In genomic region chr14:23469906-23470403, GRCh38 we compare ENCODE assay signal across 9 cellular contexts. TPM values are rescaled to one million over a fixed set of nuclear protein-coding genes. Genes with fewer than 3 reads are reported as not detected.
A peak's percentile ranks its signal among the peaks of the same experiment; 100 is the strongest.
DNase-seq lines count a peak whose midpoint lies in the region; FAIRE-seq and TF ChIP-seq lines count a peak whose summit lies in the region.
"Had no signal": no experiment of that assay in that cellular context is flagged by ENCODE, and none has a peak within 500 bp of the region (broad histone marks: within the 10 kb centered on the region; RNA-seq: fewer than 3 reads in every experiment).

No MANE protein-coding gene starts in this region.

- H3K9me3 ChIP-seq in AG04450 (ENCODE audit: control insufficient read depth, insufficient read depth, low read length) (no peaks in the 10 kb centered on the region), liver (ENCODE audit: control insufficient read depth in 4 of 4, low read length in 3 of 4) (no peaks in the 10 kb centered on the region)

- no peak overlapping the region for H3K4me3 Mint-ChIP-seq in osteocyte (ENCODE audit: unreplicated experiment)

- TF ChIP-seq CTCF in AG04450 (IDR thresholded peaks at IDR 0.05; ENCODE audit: low read depth, low read length): no peak
- TF ChIP-seq CTCF in liver (IDR thresholded peaks at IDR 0.05; ENCODE audit: low read depth, low read length, missing input control): no peak
- TF ChIP-seq CTCF in osteocyte (IDR thresholded peaks at IDR 0.05): no peak
- no peak for TF ChIP-seq CTCF in D721Med (IDR thresholded peaks at IDR 0.05; ENCODE audit: insufficient read depth, missing control alignments)

- peak overlapping the region; percentile 81 for H3K27ac ChIP-seq in AG04450 (ENCODE audit: low read depth, low read length)
- peak overlapping the region; percentile 79 to 85 for H3K27ac ChIP-seq in liver (ENCODE audit: low read depth in 1 of 2, low read length in 2 of 2)

- H3K9ac ChIP-seq in liver (ENCODE audit: low read depth in 1 of 2, low read length in 2 of 2): peak overlapping the region; percentile 99

- H3K36me3 ChIP-seq in H7 (replicated peaks; ENCODE audit: control insufficient read depth, insufficient read depth, low read length): peaks cover 13% of the 10 kb centered on the region
- H3K36me3 ChIP-seq in liver (ENCODE audit: control insufficient read depth in 4 of 4, insufficient read depth in 3 of 4, low read depth in 1 of 4, low read length in 3 of 4): peaks cover 2 to 35% (median 11%) of the 10 kb centered on the region in 4 donors

- no peaks in the 10 kb centered on the region for H3K9me3 Mint-ChIP-seq in osteocyte (ENCODE audit: unreplicated experiment)

- CTCF ChIA-PET in AG04450 (lab: Charles Lee): interaction anchor here (1.2 to 2.0 kb wide), 4 partner anchors 9 to 93 kb away, joined by 5 to 10 read pairs (median 7); no protein-coding TSS in a partner anchor

- POLR2A ChIA-PET in AG04450 (lab: Yijun Ruan, JAX): no interaction called here

- no peak for TF ChIP-seq RAD21 in liver (IDR thresholded peaks at IDR 0.05)

- no peak overlapping the region for H3K27ac Mint-ChIP-seq in osteocyte (ENCODE audit: unreplicated experiment)

- FAIRE-seq in D721Med (lab: Jason Lieb, UNC): no peak

- no peak for DNase-seq in AG04450 (ENCODE audit: low read depth, low spot score)
- DNase-seq in H7: no peak
- peak; percentile 7 for DNase-seq in activated naive CD8-positive, alpha-beta T cell treated with anti-CD3 and anti-CD28 coated beads, Interleukin-2, amount 50 U/mL, for 16 hours (ENCODE audit: low read depth, low spot score)
- DNase-seq in osteocyte (ENCODE audit: extremely low spot score, unreplicated experiment): no peak
- DNase-seq in GDM1 (lab: John Stamatoyannopoulos, UW): no peak
- DNase-seq in NCI-H2196 (lab: John Stamatoyannopoulos, UW; ENCODE audit: unreplicated experiment): no peak
- no peak for DNase-seq in D721Med (ENCODE audit: insufficient read length, low spot score)

- H3K27me3 Mint-ChIP-seq in osteocyte (ENCODE audit: unreplicated experiment): no peaks in the 10 kb centered on the region

- H3K36me3 Mint-ChIP-seq in osteocyte (ENCODE audit: unreplicated experiment): peaks cover 14% of the 10 kb centered on the region

- H3K4me1 ChIP-seq in liver (ENCODE audit: control insufficient read depth in 4 of 4, insufficient read depth in 4 of 4, low read length in 3 of 4): peaks cover 0 to 9% (median 6%) of the 10 kb centered on the region in 4 donors

- peaks cover 6% of the 10 kb centered on the region for H3K4me1 Mint-ChIP-seq in osteocyte (ENCODE audit: unreplicated experiment)

- 2% methylated on average over 11 of the region's 11 CpGs for WGBS in liver

- H3K4me3 ChIP-seq in AG04450 (ENCODE audit: low read depth, low read length): peak overlapping the region; percentile 99
- H3K4me3 ChIP-seq in H7 (ENCODE audit: insufficient read depth, low read depth, low read length): peak overlapping the region; percentile 66
- H3K4me3 ChIP-seq in liver (ENCODE audit: low read depth in 1 of 3, low read length in 3 of 3): peak overlapping the region; percentile 78 to 100 (median 99)

- H3K27me3 ChIP-seq in AG04450 (ENCODE audit: control insufficient read depth, insufficient read depth, low read length) (no peaks in the 10 kb centered on the region), H7 (ENCODE audit: control insufficient read depth, insufficient read depth, low read length) (no peaks in the 10 kb centered on the region; the same call in 1 of the 2 replicates), liver (ENCODE audit: control insufficient read depth in 4 of 4, insufficient read depth in 4 of 4, low read length in 3 of 4) (no peaks in the 10 kb centered on the region)

TF ChIP-seq in liver, 16 proteins besides CTCF, POLR2A, EP300 and RAD21:
- TF ChIP-seq NR2F2 (IDR thresholded peaks at IDR 0.05) (no peak), GABPA (IDR thresholded peaks at IDR 0.05 in 1 of 2, conservative IDR thresholded peaks at IDR 0.05 in 1 of 2) (no peak), FOXA2 (IDR thresholded peaks at IDR 0.05) (no peak), MAX (IDR thresholded peaks at IDR 0.05) (no peak), HNF4G (IDR thresholded peaks at IDR 0.05) (no peak), SP1 (IDR thresholded peaks at IDR 0.05) (no peak), ZBTB33 (IDR thresholded peaks at IDR 0.05) (no peak), EGR1 (IDR thresholded peaks at IDR 0.05; ENCODE audit: low read depth in 2 of 2) (no peak), HNF4A (conservative IDR thresholded peaks at IDR 0.05) (no peak), RXRA (IDR thresholded peaks at IDR 0.05) (no peak), FOXA1 (IDR thresholded peaks at IDR 0.05) (no peak), YY1 (IDR thresholded peaks at IDR 0.05) (no peak), REST (IDR thresholded peaks at IDR 0.05) (no peak), JUND (IDR thresholded peaks at IDR 0.05) (no peak), TAF1 (conservative IDR thresholded peaks at IDR 0.05) (no peak), ATF3 (IDR thresholded peaks at IDR 0.05) (no peak)

RNA-seq across cellular contexts. Expression of gene NGDN, which starts 0.5 kb away (rescaled TPM):
- 43.3 and 49.8 TPM in 2 replicates for polyA plus RNA-seq in AG04450 (2011; rRNA removed)
- 27.0 and 31.0 TPM in 2 replicates for polyA minus RNA-seq in AG04450 (2011; rRNA and poly(A)+ RNA removed)
- 58.1 and 62.8 TPM in 2 replicates for total RNA-seq in H7 (2014; rRNA removed; shearing (Covaris generic))
- 10 to 100 TPM; 20.4 to 26.9 TPM for total RNA-seq in liver
- 10 to 100 TPM; 18.2 to 25.4 TPM for polyA plus RNA-seq in liver
- 32.3 and 34.6 TPM in 2 replicates for total RNA-seq in osteocyte

RNA-seq across cellular contexts. Expression of gene MYH7, which starts 34.5 kb away (rescaled TPM):
- not detected in 2 replicates for polyA plus RNA-seq in AG04450 (2011; rRNA removed)
- not detected in 2 replicates for polyA minus RNA-seq in AG04450 (2011; rRNA and poly(A)+ RNA removed)
- total RNA-seq in H7 (2014; rRNA removed; shearing (Covaris generic)): not detected in 2 replicates
- total RNA-seq in liver: under 1 TPM; 0.05 to 0.42 TPM
- under 1 TPM; 0.02 to 0.03 TPM for polyA plus RNA-seq in liver
- not detected in 2 replicates for total RNA-seq in osteocyte
- total RNA-seq: renal cortical epithelial cell had no signal
